Comparison of ENCODE assay signal across 18 cellular contexts in genomic region chr9:69499401-69499800, GRCh38.
"Had no signal": no experiment of that assay in that cellular context is flagged by ENCODE, and none has a peak within 500 bp of the region (broad histone marks: within the 10 kb centered on the region; RNA-seq: fewer than 3 reads in every experiment).

No MANE protein-coding gene starts in this region.

- H3K4me1 ChIP-seq: heart left ventricle, right atrium auricular region, suprapubic skin, tibial artery, uterus had no signal

- H3K9me3 Mint-ChIP-seq: nephron progenitor cell; stimulated activated effector memory CD8-positive, alpha-beta T cell treated with anti-CD3 and anti-CD28 coated beads, Interleukin-12 subunit alpha, Interleukin-12 subunit beta, amount 100 ng/mL, for 72 hours had no signal

- H3K27me3 Mint-ChIP-seq: naive thymus-derived CD4-positive, alpha-beta T cell had no signal

- H3K27ac Mint-ChIP-seq: naive thymus-derived CD4-positive, alpha-beta T cell; nephron progenitor cell; stimulated activated effector memory CD8-positive, alpha-beta T cell treated with anti-CD3 and anti-CD28 coated beads, Interleukin-12 subunit alpha, Interleukin-12 subunit beta, amount 100 ng/mL, for 72 hours had no signal

- DNase-seq: cortex of kidney; dorsolateral prefrontal cortex; effector memory CD4-positive, alpha-beta T cell; heart left ventricle; hippocampal formation; left colon; naive thymus-derived CD4-positive, alpha-beta T cell; nephron progenitor cell; stimulated activated CD4-positive, alpha-beta T cell treated with anti-CD3 and anti-CD28 coated beads, Interleukin-4, amount 100 ng/mL, for 1 hour; stimulated activated CD8-positive, alpha-beta memory T cell treated with anti-CD3 and anti-CD28 coated beads, Interleukin-4, amount 100 ng/mL, for 48 hours; stimulated activated naive CD8-positive, alpha-beta T cell treated with anti-CD3 and anti-CD28 coated beads, Interleukin-15, Interleukin-2, amounts not matched to agents 100 U/mL and 50 U/mL, for 24 hours; tibial artery; upper lobe of left lung; uterus had no signal

- H3K36me3 Mint-ChIP-seq: stimulated activated effector memory CD8-positive, alpha-beta T cell treated with anti-CD3 and anti-CD28 coated beads, Interleukin-12 subunit alpha, Interleukin-12 subunit beta, amount 100 ng/mL, for 72 hours had no signal

- H3K4me3 ChIP-seq: dorsolateral prefrontal cortex, heart left ventricle, right atrium auricular region, smooth muscle cell, suprapubic skin, tibial artery, upper lobe of left lung, uterus had no signal

- H3K4me3 Mint-ChIP-seq: naive thymus-derived CD4-positive, alpha-beta T cell; nephron progenitor cell; stimulated activated effector memory CD8-positive, alpha-beta T cell treated with anti-CD3 and anti-CD28 coated beads, Interleukin-12 subunit alpha, Interleukin-12 subunit beta, amount 100 ng/mL, for 72 hours had no signal

- H3K27me3 ChIP-seq: dorsolateral prefrontal cortex, heart left ventricle, right atrium auricular region, suprapubic skin, tibial artery, upper lobe of left lung, uterus had no signal

- H3K27ac ChIP-seq: dorsolateral prefrontal cortex, heart left ventricle, right atrium auricular region, suprapubic skin, tibial artery, upper lobe of left lung, uterus had no signal

- H3K36me3 ChIP-seq: heart left ventricle, right atrium auricular region, suprapubic skin, tibial artery, upper lobe of left lung, uterus had no signal

- H3K9me3 ChIP-seq: heart left ventricle, right atrium auricular region, suprapubic skin, tibial artery, upper lobe of left lung, uterus had no signal
